In the genomic region with DNA sequence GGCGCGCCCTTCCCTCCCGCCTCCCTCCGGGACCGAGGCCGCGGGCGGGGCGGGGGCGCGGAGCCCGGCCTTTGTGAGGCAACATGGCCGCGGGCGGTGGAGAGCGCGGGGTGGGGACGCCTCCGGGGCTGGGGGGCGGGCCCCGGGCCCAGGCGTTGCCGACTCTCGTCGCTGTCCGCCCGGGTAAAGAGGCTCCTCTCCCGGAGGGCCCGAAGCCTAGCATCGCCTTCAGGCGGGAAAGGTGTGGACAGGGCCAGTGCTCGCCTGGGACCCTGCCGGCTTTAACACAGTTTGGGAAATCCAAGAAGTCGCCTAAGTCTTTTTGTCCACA, we compare ENCODE assay signal across 2 cellular contexts.
TF ChIP-seq lines count a peak whose summit lies in the region.

No MANE protein-coding gene starts in this region.

TF ChIP-seq in HEK293T, 16 proteins besides CTCF, POLR2A, EP300 and RAD21:
- TF ChIP-seq FOXM1 (IDR thresholded peaks at IDR 0.05; ENCODE audit: borderline replicate concordance) (peak; percentile 1; the same call in 1 of the 2 replicates), FOXA1 (IDR thresholded peaks at IDR 0.05) (no peak)

TF ChIP-seq in endothelial cell of umbilical vein, 7 proteins besides CTCF, POLR2A, EP300 and RAD21:
- no peak for TF ChIP-seq FOS (IDR thresholded peaks at IDR 0.05; ENCODE audit: borderline replicate concordance, insufficient read depth, low read length)
- TF ChIP-seq MYC (IDR thresholded peaks at IDR 0.05; ENCODE audit: low read depth, low read length) = no peak
- TF ChIP-seq JUN (IDR thresholded peaks at IDR 0.05; ENCODE audit: borderline replicate concordance, insufficient read depth, insufficient read length, low read depth) = no peak
- TF ChIP-seq EZH2 (IDR thresholded peaks at IDR 0.05; ENCODE audit: borderline replicate concordance, low read depth, low read length, severe bottlenecking) = no peak
- no peak for TF ChIP-seq POLR2AphosphoS5 (IDR thresholded peaks at IDR 0.05; ENCODE audit: insufficient read depth, low read depth, low read length)
- no peak for TF ChIP-seq GATA2 (IDR thresholded peaks at IDR 0.05; ENCODE audit: insufficient read depth, insufficient read length, low read depth, low read length)
- TF ChIP-seq, protein P1, sequence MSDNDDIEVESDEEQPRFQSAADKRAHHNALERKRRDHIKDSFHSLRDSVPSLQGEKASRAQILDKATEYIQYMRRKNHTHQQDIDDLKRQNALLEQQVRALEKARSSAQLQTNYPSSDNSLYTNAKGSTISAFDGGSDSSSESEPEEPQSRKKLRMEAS (IDR thresholded peaks at IDR 0.05; ENCODE audit: insufficient read depth, insufficient read length) = no peak
